Comparison of ENCODE assay signal across 23 cellular contexts in the genomic region with DNA sequence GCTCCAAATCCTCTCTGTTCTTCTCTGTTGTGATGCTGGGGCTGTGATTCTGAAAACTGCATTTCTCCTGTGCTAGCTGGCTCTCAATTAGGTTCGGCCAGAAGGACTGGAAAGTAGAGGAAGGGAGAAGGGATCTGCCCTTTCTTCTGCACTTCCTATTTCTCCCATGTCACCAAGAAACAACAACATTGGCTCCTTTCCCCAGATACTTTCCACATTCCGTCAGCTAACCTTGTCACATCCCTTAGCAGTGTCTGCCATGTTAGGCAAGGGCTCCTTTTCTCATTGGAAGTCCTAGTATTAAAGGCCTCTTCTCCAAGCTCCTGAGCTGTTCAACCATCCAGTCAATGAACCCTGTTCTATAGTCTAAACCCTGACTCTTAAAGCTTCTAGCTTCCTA.
DNase-seq lines count a peak whose midpoint lies in the region; ATAC-seq, FAIRE-seq and TF ChIP-seq lines count a peak whose summit lies in the region.
"Had no signal": no experiment of that assay in that cellular context is flagged by ENCODE, and none has a peak within 500 bp of the region (broad histone marks: within the 10 kb centered on the region; RNA-seq: fewer than 3 reads in every experiment).

No MANE protein-coding gene starts in this region.

- TF ChIP-seq EP300 in K562 (IDR thresholded peaks at IDR 0.05; ENCODE audit: low read length): no peak

- no peak overlapping the region for H2AFZ ChIP-seq in mammary epithelial cell (ENCODE audit: low read depth, low read length)
- H2AFZ ChIP-seq in K562 (ENCODE audit: low read depth, low read length): no peak overlapping the region
- H2AFZ ChIP-seq in mesenchymal stem cell (ENCODE audit: low read depth, low read length): no peak overlapping the region

- no peak overlapping the region for H3K4ac ChIP-seq in mesenchymal stem cell (ENCODE audit: low read depth in 1 of 2, low read length in 2 of 2)

- H3K79me2 ChIP-seq in mammary epithelial cell (ENCODE audit: insufficient read depth, low read length): no peaks in the 10 kb centered on the region
- no peaks in the 10 kb centered on the region for H3K79me2 ChIP-seq in K562 (ENCODE audit: control insufficient read depth, insufficient read depth, low read length)

- no peak overlapping the region for H4K91ac ChIP-seq in mesenchymal stem cell (ENCODE audit: low read length)

- intact Hi-C loops in breast epithelium (cut with DNase I; ENCODE audit: low total_unique reads): no loop called here
- intact Hi-C loops in mammary epithelial cell (cut with micrococcal nuclease): no loop called here
- intact Hi-C loops in left ventricle myocardium superior (cut with micrococcal nuclease): no loop called here
- intact Hi-C loops in cardiac septum (cut with DNase I): no loop called here
- intact Hi-C loops in K562 (cut with micrococcal nuclease): no loop called here
- intact Hi-C loops in adrenal gland (cut with DNase I): no loop called here

- WGBS in mammary epithelial cell (ENCODE audit: low coverage, missing lambda C conversion rate): 71% methylated on average over 2 of the region's 2 CpGs
- WGBS in K562 (ENCODE audit: insufficient coverage, low coverage, missing lambda C conversion rate): 0% methylated on average over 2 of the region's 2 CpGs
- 34 to 57% (median 44%) methylated on average over 2 of the region's 2 CpGs for WGBS in adrenal gland, 4 donors
- WGBS in mesenchymal stem cell: 67% methylated on average over 2 of the region's 2 CpGs

- DNase-seq in breast epithelium (ENCODE audit: low spot score in 2 of 2) (no peak), mammary epithelial cell (no peak), left ventricle myocardium superior (no peak), cardiac septum (ENCODE audit: low spot score) (no peak), K562 (ENCODE audit: extremely low read depth in 1 of 4, low spot score in 3 of 4) (no peak), adrenal gland (no peak), mesenchymal stem cell (no peak), NCI-H524 treated with DMSO at 0.1 percent for 48 hours (lab: John Stamatoyannopoulos, UW) (no peak)
- DNase-seq: Caco-2; CD4-positive, CD25-positive, alpha-beta regulatory T cell; CD8-positive, alpha-beta T cell; DMS153; DND-41; GOT3; HFFc6 had no signal

- in situ Hi-C loops in mammary epithelial cell (cut with MboI; ENCODE audit: low sequenced_read_pairs in 2 of 2): no loop called here
- in situ Hi-C loops in K562 (cut with MboI): no loop called here

- POLR2A ChIA-PET in K562 (lab: Yijun Ruan, JAX): interaction anchor here (0.6 kb wide), 1 partner anchor 247 kb away, joined by 3 read pairs; no protein-coding TSS in a partner anchor

- no peak overlapping the region for H3K4me3 ChIP-seq in breast epithelium
- no peak overlapping the region for H3K4me3 ChIP-seq in mammary epithelial cell (replicated peaks in 1 of 3; ENCODE audit: insufficient read depth in 1 of 3, low read depth in 2 of 3, low read length in 3 of 3)
- no peak overlapping the region for H3K4me3 ChIP-seq in K562
- H3K4me3 ChIP-seq in adrenal gland: no peak overlapping the region
- H3K4me3 ChIP-seq in mesenchymal stem cell (ENCODE audit: insufficient read depth in 1 of 2, low read depth in 1 of 2, low read length in 2 of 2): no peak overlapping the region
- H3K4me3 ChIP-seq: BLaER1, HAP-1 had no signal

- H2BK12ac ChIP-seq in mesenchymal stem cell (ENCODE audit: low read length in 2 of 2): no peak overlapping the region

- H2BK120ac ChIP-seq in mesenchymal stem cell (ENCODE audit: low read depth, low read length): no peak overlapping the region

- CTCF ChIA-PET in mammary epithelial cell (lab: Charles Lee; ENCODE audit: low non-redundant PET): no interaction called here
- CTCF ChIA-PET in K562 (lab: Yijun Ruan, JAX; ENCODE audit: low intra/inter-chr PET ratio): no interaction called here

- peak; percentile 22 for ATAC-seq in left ventricle myocardium superior
- ATAC-seq in K562: no peak
- ATAC-seq: CD8-positive, alpha-beta T cell had no signal

- H3K36me3 ChIP-seq in breast epithelium: no peaks in the 10 kb centered on the region
- no peaks in the 10 kb centered on the region for H3K36me3 ChIP-seq in mammary epithelial cell (ENCODE audit: insufficient read depth, low read length)
- no peaks in the 10 kb centered on the region for H3K36me3 ChIP-seq in K562 (ENCODE audit: control insufficient read depth, insufficient read depth, low read length)
- no peaks in the 10 kb centered on the region for H3K36me3 ChIP-seq in adrenal gland (replicated peaks in 1 of 2)
- H3K36me3 ChIP-seq in mesenchymal stem cell (ENCODE audit: control insufficient read depth in 1 of 2, insufficient read depth in 2 of 2, low read depth in 1 of 2, low read length in 2 of 2): no peaks in the 10 kb centered on the region
- H3K36me3 ChIP-seq: BLaER1, HAP-1 had no signal

- H3K9me1 ChIP-seq in K562 (ENCODE audit: control insufficient read depth, insufficient read depth, low read length): no peaks in the 10 kb centered on the region

- TF ChIP-seq POLR2A in breast epithelium (IDR thresholded peaks at IDR 0.05) (no peak), K562 (conservative IDR thresholded peaks at IDR 0.05) (no peak), adrenal gland (IDR thresholded peaks at IDR 0.05) (no peak)

- no peak overlapping the region for H2BK5ac ChIP-seq in mesenchymal stem cell (ENCODE audit: low read depth, low read length, poor library complexity, severe bottlenecking)

- H3K4me1 ChIP-seq in breast epithelium: peaks cover 6 to 10% of the 10 kb centered on the region in 2 donors
- H3K4me1 ChIP-seq in mammary epithelial cell (ENCODE audit: insufficient read depth, low read length): peaks cover 9% of the 10 kb centered on the region
- H3K4me1 ChIP-seq in K562 (replicated peaks in 1 of 2; ENCODE audit: control insufficient read depth in 2 of 2, insufficient read depth in 2 of 2, low read length in 2 of 2): no peaks in the 10 kb centered on the region
- H3K4me1 ChIP-seq in adrenal gland (replicated peaks in 1 of 2): peaks cover 0 to 6% of the 10 kb centered on the region in 2 donors
- H3K4me1 ChIP-seq in mesenchymal stem cell (ENCODE audit: control insufficient read depth, insufficient read depth, low read depth, low read length): no peaks in the 10 kb centered on the region
- H3K4me1 ChIP-seq: Caco-2, HAP-1 had no signal

- H4K8ac ChIP-seq in mesenchymal stem cell (ENCODE audit: low read length): no peak overlapping the region

- no peak overlapping the region for H3K18ac ChIP-seq in mesenchymal stem cell (ENCODE audit: low read depth in 1 of 2, low read length in 2 of 2)

- no peak overlapping the region for H3K4me2 ChIP-seq in mammary epithelial cell (ENCODE audit: insufficient read depth, low read depth, low read length)
- no peak overlapping the region for H3K4me2 ChIP-seq in K562 (ENCODE audit: insufficient read depth, low read length)
- no peak overlapping the region for H3K4me2 ChIP-seq in mesenchymal stem cell (ENCODE audit: low read length, poor library complexity, severe bottlenecking)
- H3K4me2 ChIP-seq: BLaER1 had no signal

- H3K9me3 ChIP-seq in breast epithelium (no peaks in the 10 kb centered on the region), mammary epithelial cell (replicated peaks; ENCODE audit: insufficient read depth, low read length) (peaks cover 3% of the 10 kb centered on the region), K562 (replicated peaks; ENCODE audit: control insufficient read depth, insufficient read depth, low read depth, low read length) (no peaks in the 10 kb centered on the region), adrenal gland (replicated peaks in 1 of 3) (no peaks in the 10 kb centered on the region), mesenchymal stem cell (ENCODE audit: control insufficient read depth, low read length) (no peaks in the 10 kb centered on the region)
- H3K9me3 ChIP-seq: Caco-2, HAP-1 had no signal

- H4K20me1 ChIP-seq in mammary epithelial cell (ENCODE audit: insufficient read depth, low read length) (no peaks in the 10 kb centered on the region), K562 (replicated peaks; ENCODE audit: control insufficient read depth, insufficient read depth, low read length) (no peaks in the 10 kb centered on the region)
- H4K20me1 ChIP-seq: BLaER1 had no signal

- FAIRE-seq in K562 (lab: Jason Lieb, UNC): no peak
- FAIRE-seq: A204.1, G401.6, GM12892, H54 had no signal

- H3K27ac ChIP-seq in breast epithelium (peak overlapping the region; percentile 14 to 41), mammary epithelial cell (ENCODE audit: insufficient read depth, low read depth, low read length) (no peak overlapping the region), K562 (ENCODE audit: extremely low read depth, low read depth, low read length) (no peak overlapping the region), adrenal gland (no peak overlapping the region), mesenchymal stem cell (ENCODE audit: low read length, poor library complexity, severe bottlenecking) (no peak overlapping the region)
- H3K27ac ChIP-seq: 22Rv1, BLaER1, C4-2B had no signal

- dilution Hi-C loops in mammary epithelial cell (cut with HindIII; ENCODE audit: low sequenced_read_pairs): no loop called here

- BruUV-seq in mammary epithelial cell (replicated peaks; lab: Mats Ljungman, UMichigan) (no TSS peak), K562 (replicated peaks; lab: Mats Ljungman, UMichigan) (no TSS peak)

- H3K27me3 ChIP-seq in breast epithelium (no peaks in the 10 kb centered on the region), mammary epithelial cell (ENCODE audit: insufficient read depth, low read length) (peaks cover 1% of the 10 kb centered on the region), K562 (ENCODE audit: control insufficient read depth in 2 of 2, insufficient read depth in 2 of 2, low read length in 2 of 2) (peaks cover 3 to 11% of the 10 kb centered on the region in 2 experiments; a peak in 3 of 5 replicates), adrenal gland (no peaks in the 10 kb centered on the region), mesenchymal stem cell (ENCODE audit: control insufficient read depth in 1 of 2, insufficient read depth in 1 of 2, low read length in 2 of 2) (peaks cover 0 to 24% of the 10 kb centered on the region in 2 experiments)
- H3K27me3 ChIP-seq: BLaER1 had no signal

- TF ChIP-seq RAD21 in K562 (CRISPR knock-in tag; conservative IDR thresholded peaks at IDR 0.05 in 1 of 2, IDR thresholded peaks at IDR 0.05 in 1 of 2): no peak

- H3K14ac ChIP-seq in mesenchymal stem cell (ENCODE audit: low read length in 2 of 2): no peak overlapping the region

- H3K79me1 ChIP-seq in mesenchymal stem cell (replicated peaks; ENCODE audit: low read length, poor library complexity, severe bottlenecking): no peaks in the 10 kb centered on the region

- TF ChIP-seq CTCF in breast epithelium (IDR thresholded peaks at IDR 0.05) (no peak), mammary epithelial cell (conservative IDR thresholded peaks at IDR 0.05 in 1 of 2, IDR thresholded peaks at IDR 0.05 in 1 of 2; ENCODE audit: extremely low read depth in 1 of 2, insufficient read depth in 1 of 2, low read depth in 1 of 2, low read length in 2 of 2) (no peak), K562 (IDR thresholded peaks at IDR 0.05 in 2 of 3, conservative IDR thresholded peaks at IDR 0.05 in 1 of 3; ENCODE audit: insufficient read depth in 2 of 3, low read depth in 1 of 3, low read length in 3 of 3) (no peak), adrenal gland (IDR thresholded peaks at IDR 0.05) (no peak)

- no peak overlapping the region for H2AK5ac ChIP-seq in mesenchymal stem cell (ENCODE audit: low read length, severe bottlenecking)

- H2BK15ac ChIP-seq in mesenchymal stem cell (ENCODE audit: low read depth, poor library complexity, severe bottlenecking): no peak overlapping the region

- H3K23ac ChIP-seq in mesenchymal stem cell (ENCODE audit: low read length in 2 of 2): no peak overlapping the region

- no peak overlapping the region for H3K9ac ChIP-seq in mammary epithelial cell (ENCODE audit: insufficient read depth, low read length)
- H3K9ac ChIP-seq in K562 (ENCODE audit: insufficient read depth in 1 of 2, low read depth in 2 of 2, low read length in 2 of 2): no peak overlapping the region
- no peak overlapping the region for H3K9ac ChIP-seq in mesenchymal stem cell (ENCODE audit: low read length)
- H3K9ac ChIP-seq: BLaER1 had no signal

Comparison
In these comparisons a context has a peak if more than half of its experiments do, and no peak if none do; other contexts are left out.
1. H3K27ac ChIP-seq: peak in breast epithelium (2 of 2); none in mammary epithelial cell (single experiment), K562 (single experiment), adrenal gland (0 of 5) and mesenchymal stem cell (single experiment).